Comparison of ENCODE assay signal across 24 cellular contexts in the genomic region with DNA sequence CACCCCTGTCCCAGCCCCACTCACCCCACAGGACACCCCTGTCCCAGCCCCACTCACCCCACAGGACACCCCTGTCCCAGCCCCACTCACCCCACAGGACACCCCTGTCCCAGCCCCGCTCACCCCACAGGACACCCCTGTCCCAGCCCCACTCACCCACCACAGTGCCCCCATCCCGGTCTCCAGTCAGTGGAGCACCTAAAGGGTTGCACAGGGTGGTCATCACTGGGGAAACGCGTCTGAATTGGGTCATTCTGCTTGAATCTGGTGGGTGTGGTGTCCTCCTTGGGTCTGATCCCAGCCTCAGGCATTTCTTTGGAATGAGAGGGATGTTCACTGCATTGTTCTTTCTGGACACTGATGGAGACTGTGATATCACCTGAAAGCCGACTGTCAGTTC.
DNase-seq lines count a peak whose midpoint lies in the region; ATAC-seq, FAIRE-seq and TF ChIP-seq lines count a peak whose summit lies in the region.
"Had no signal": no experiment of that assay in that cellular context is flagged by ENCODE, and none has a peak within 500 bp of the region (broad histone marks: within the 10 kb centered on the region; RNA-seq: fewer than 3 reads in every experiment).

No MANE protein-coding gene starts in this region.

- no peak overlapping the region for H3K14ac ChIP-seq in H1 (ENCODE audit: insufficient read length)

- H3K23ac ChIP-seq in H1 (ENCODE audit: insufficient read length): no peak overlapping the region

- H3K27ac Mint-ChIP-seq in activated CD4-positive, alpha-beta memory T cell treated with anti-CD3 and anti-CD28 coated beads, Interleukin-2, amount 10 ng/mL, durations not matched to agents 7 days and 5 days: no peak overlapping the region
- no peak overlapping the region for H3K27ac Mint-ChIP-seq in activated CD4-positive, alpha-beta memory T cell treated with anti-CD3 and anti-CD28 coated beads for 36 hours
- H3K27ac Mint-ChIP-seq in natural killer cell treated with Interleukin-12 subunit alpha and Interleukin-12 subunit beta and Interleukin-15 and Interleukin-18, amount 100 ng/mL, for 72 hours: no peak overlapping the region
- H3K27ac Mint-ChIP-seq: CD4-positive, alpha-beta T cell; CD8-positive, alpha-beta memory T cell had no signal

- TF ChIP-seq POLR2A in H1 (IDR thresholded peaks at IDR 0.05; ENCODE audit: control extremely low read depth in 1 of 2, low read depth in 2 of 2, low read length in 2 of 2): no peak

- H3K23me2 ChIP-seq in H1 (ENCODE audit: low read depth, low read length): no peaks in the 10 kb centered on the region

- H2BK12ac ChIP-seq in H1 (ENCODE audit: low read depth, low read length): no peak overlapping the region

- no peak overlapping the region for H2BK5ac ChIP-seq in H1 (ENCODE audit: low read depth, low read length)

- TF ChIP-seq RAD21 in H1 (IDR thresholded peaks at IDR 0.05 in 1 of 2, conservative IDR thresholded peaks at IDR 0.05 in 1 of 2; ENCODE audit: low read depth in 2 of 2, low read length in 2 of 2): no peak

- no peak overlapping the region for H3K4me3 ChIP-seq in RWPE2 (ENCODE audit: severe bottlenecking)
- H3K4me3 ChIP-seq in H1 (ENCODE audit: extremely low read depth in 1 of 4, insufficient read depth in 2 of 4, low read depth in 3 of 4, low read length in 4 of 4): no peak overlapping the region
- H3K4me3 ChIP-seq: A549; BLaER1 treated with 17β-estradiol and CSF1 and Interleukin-3, amounts not matched to agents 10 nM and 100 nM; GM23248 had no signal

- H3K4ac ChIP-seq in H1 (replicated peaks; ENCODE audit: insufficient read length, low read depth, low read length): no peak overlapping the region

- no peak overlapping the region for H2BK20ac ChIP-seq in H1 (ENCODE audit: low read length)

- peak; percentile 5 for DNase-seq in activated CD4-positive, alpha-beta memory T cell treated with anti-CD3 and anti-CD28 coated beads, Interleukin-2, amount 10 ng/mL, durations not matched to agents 7 days and 5 days
- no peak for DNase-seq in activated CD4-positive, alpha-beta memory T cell treated with anti-CD3 and anti-CD28 coated beads for 36 hours
- peak; percentile 37 for DNase-seq in RWPE2 (ENCODE audit: low spot score)
- no peak for DNase-seq in H1 (ENCODE audit: low read depth in 1 of 2, low spot score in 2 of 2)
- DNase-seq in mesenteric fat pad (ENCODE audit: low spot score): peak; percentile 51
- DNase-seq in D341Med (ENCODE audit: low spot score): no peak
- no peak for DNase-seq in natural killer cell treated with Interleukin-12 subunit alpha and Interleukin-12 subunit beta and Interleukin-15 and Interleukin-18, amount 100 ng/mL, for 72 hours (ENCODE audit: low spot score)
- DNase-seq in substantia nigra (lab: John Stamatoyannopoulos, UW): no peak
- DNase-seq: 8988T; ACHN; AML-193; BE2C; CD4-positive, alpha-beta T cell; CD8-positive, alpha-beta memory T cell; DMS153; DND-41; GM23248; H9 had no signal

- H3K36me3 Mint-ChIP-seq in activated CD4-positive, alpha-beta memory T cell treated with anti-CD3 and anti-CD28 coated beads, Interleukin-2, amount 10 ng/mL, durations not matched to agents 7 days and 5 days (ENCODE audit: low read depth): no peaks in the 10 kb centered on the region
- H3K36me3 Mint-ChIP-seq in activated CD4-positive, alpha-beta memory T cell treated with anti-CD3 and anti-CD28 coated beads for 36 hours: peaks cover 2% of the 10 kb centered on the region
- no peaks in the 10 kb centered on the region for H3K36me3 Mint-ChIP-seq in natural killer cell treated with Interleukin-12 subunit alpha and Interleukin-12 subunit beta and Interleukin-15 and Interleukin-18, amount 100 ng/mL, for 72 hours
- H3K36me3 Mint-ChIP-seq: CD14-positive monocyte; CD8-positive, alpha-beta memory T cell had no signal

- no peak overlapping the region for H4K91ac ChIP-seq in H1 (replicated peaks; ENCODE audit: insufficient read length, low read length)

- ATAC-seq in RWPE2 (ENCODE audit: low read depth): no peak
- ATAC-seq in natural killer cell treated with Interleukin-12 subunit alpha and Interleukin-12 subunit beta and Interleukin-15 and Interleukin-18, amount 100 ng/mL, for 72 hours: no peak
- ATAC-seq: A549, HCT116 had no signal

- H3K4me1 ChIP-seq in RWPE2 (ENCODE audit: insufficient read depth, poor library complexity, severe bottlenecking): no peaks in the 10 kb centered on the region
- H3K4me1 ChIP-seq in H1 (replicated peaks in 1 of 4; ENCODE audit: control insufficient read depth in 3 of 4, insufficient read depth in 4 of 4, low read length in 3 of 4): peaks cover 0 to 4% (median 0%) of the 10 kb centered on the region in 4 experiments; a peak in 2 of 7 replicates
- H3K4me1 ChIP-seq: A549, BE2C had no signal

- H2AK5ac ChIP-seq in H1 (ENCODE audit: low read depth, low read length): no peak overlapping the region

- no peaks in the 10 kb centered on the region for H3K27me3 ChIP-seq in RWPE2 (ENCODE audit: insufficient read depth, poor library complexity, severe bottlenecking)
- H3K27me3 ChIP-seq in H1 (replicated peaks in 1 of 4; ENCODE audit: control insufficient read depth in 3 of 4, extremely low read depth in 1 of 4, insufficient read depth in 3 of 4, low read length in 3 of 4): no peaks in the 10 kb centered on the region
- H3K27me3 ChIP-seq: BE2C; BLaER1 treated with 17β-estradiol and CSF1 and Interleukin-3, amounts not matched to agents 10 nM and 100 nM had no signal

- WGBS in H1 (ENCODE audit: extremely low coverage in 1 of 2, insufficient coverage in 1 of 2, insufficient read length in 1 of 2, insufficient replicate concordance in 2 of 2, low coverage in 1 of 2, low lambda C conversion rate in 2 of 2, missing lambda C conversion rate in 1 of 2), 2 experiments: 87% methylated on average over 4 of the region's 5 CpGs; no CpG with 5 or more reads in 1 of the 2 experiments

- intact Hi-C loops in activated CD4-positive, alpha-beta memory T cell treated with anti-CD3 and anti-CD28 coated beads for 36 hours (cut with micrococcal nuclease): no loop called here

- H3K56ac ChIP-seq in H1 (replicated peaks; ENCODE audit: insufficient read length, low read depth, low read length): no peak overlapping the region

- H2BK15ac ChIP-seq in H1 (ENCODE audit: low read length): no peak overlapping the region

- H3K79me2 ChIP-seq in H1 (ENCODE audit: control insufficient read depth in 1 of 2, insufficient read depth in 2 of 2, low read length in 2 of 2): no peaks in the 10 kb centered on the region

- no peaks in the 10 kb centered on the region for H3K27me3 Mint-ChIP-seq in activated CD4-positive, alpha-beta memory T cell treated with anti-CD3 and anti-CD28 coated beads, Interleukin-2, amount 10 ng/mL, durations not matched to agents 7 days and 5 days
- H3K27me3 Mint-ChIP-seq in activated CD4-positive, alpha-beta memory T cell treated with anti-CD3 and anti-CD28 coated beads for 36 hours: no peaks in the 10 kb centered on the region
- peaks cover 12 to 25% of the 10 kb centered on the region in 2 donors for H3K27me3 Mint-ChIP-seq in natural killer cell treated with Interleukin-12 subunit alpha and Interleukin-12 subunit beta and Interleukin-15 and Interleukin-18, amount 100 ng/mL, for 72 hours
- H3K27me3 Mint-ChIP-seq: CD4-positive, alpha-beta T cell had no signal

- H3K4me1 Mint-ChIP-seq in activated CD4-positive, alpha-beta memory T cell treated with anti-CD3 and anti-CD28 coated beads, Interleukin-2, amount 10 ng/mL, durations not matched to agents 7 days and 5 days: no peaks in the 10 kb centered on the region
- H3K4me1 Mint-ChIP-seq in activated CD4-positive, alpha-beta memory T cell treated with anti-CD3 and anti-CD28 coated beads for 36 hours (ENCODE audit: low read depth): peaks cover 3% of the 10 kb centered on the region
- H3K4me1 Mint-ChIP-seq in natural killer cell treated with Interleukin-12 subunit alpha and Interleukin-12 subunit beta and Interleukin-15 and Interleukin-18, amount 100 ng/mL, for 72 hours (ENCODE audit: low read depth in 2 of 2): peaks cover 3 to 6% of the 10 kb centered on the region in 2 donors
- H3K4me1 Mint-ChIP-seq: CD14-positive monocyte; CD8-positive, alpha-beta memory T cell had no signal

- POLR2A ChIA-PET in activated CD4-positive, alpha-beta memory T cell treated with anti-CD3 and anti-CD28 coated beads, Interleukin-2, amount 10 ng/mL, durations not matched to agents 7 days and 5 days (lab: Charles Lee): no interaction called here
- POLR2A ChIA-PET in activated CD4-positive, alpha-beta memory T cell treated with anti-CD3 and anti-CD28 coated beads for 36 hours (lab: Charles Lee): no interaction called here
- POLR2A ChIA-PET in H1 (lab: Charles Lee; ENCODE audit: partially characterized antibody): no interaction called here

- no peak for TF ChIP-seq EP300 in H1 (IDR thresholded peaks at IDR 0.05; ENCODE audit: borderline replicate concordance in 1 of 2, low read depth in 2 of 2, low read length in 2 of 2)

- H3K9ac ChIP-seq in H1 (replicated peaks in 1 of 4; ENCODE audit: extremely low read depth in 1 of 4, low read depth in 3 of 4, low read length in 3 of 4): no peak overlapping the region
- H3K9ac ChIP-seq: BLaER1 treated with 17β-estradiol and CSF1 and Interleukin-3, amounts not matched to agents 10 nM and 100 nM; GM23248 had no signal

- H3K9me3 ChIP-seq in RWPE2 (ENCODE audit: severe bottlenecking) (peaks cover 2% of the 10 kb centered on the region), H1 (ENCODE audit: insufficient read depth in 2 of 2, low read depth in 1 of 2, low read length in 1 of 2) (no peaks in the 10 kb centered on the region)
- H3K9me3 ChIP-seq: BE2C had no signal

- peaks cover 3% of the 10 kb centered on the region for H3K9me3 Mint-ChIP-seq in activated CD4-positive, alpha-beta memory T cell treated with anti-CD3 and anti-CD28 coated beads, Interleukin-2, amount 10 ng/mL, durations not matched to agents 7 days and 5 days
- H3K9me3 Mint-ChIP-seq in activated CD4-positive, alpha-beta memory T cell treated with anti-CD3 and anti-CD28 coated beads for 36 hours: peaks cover 17% of the 10 kb centered on the region
- peaks cover 3% of the 10 kb centered on the region for H3K9me3 Mint-ChIP-seq in natural killer cell treated with Interleukin-12 subunit alpha and Interleukin-12 subunit beta and Interleukin-15 and Interleukin-18, amount 100 ng/mL, for 72 hours

- H3K27ac ChIP-seq in RWPE2 (ENCODE audit: poor library complexity, severe bottlenecking) (no peak overlapping the region), H1 (ENCODE audit: low read depth, low read length) (no peak overlapping the region), substantia nigra (ENCODE audit: low read depth, low read length, poor library complexity, severe bottlenecking) (no peak overlapping the region)
- H3K27ac ChIP-seq: A549; BLaER1 treated with 17β-estradiol and CSF1 and Interleukin-3, amounts not matched to agents 10 nM and 100 nM; GM23248 had no signal

- H4K5ac ChIP-seq in H1 (ENCODE audit: insufficient read length, low read depth, low read length): no peak overlapping the region

- no peak for TF ChIP-seq CTCF in RWPE2 (IDR thresholded peaks at IDR 0.05; ENCODE audit: poor library complexity, severe bottlenecking)
- no peak for TF ChIP-seq CTCF in H1 (IDR thresholded peaks at IDR 0.05; ENCODE audit: control extremely low read depth in 1 of 3, insufficient read depth in 1 of 3, low read depth in 1 of 3, low read length in 3 of 3)

- no peak overlapping the region for H2AFZ ChIP-seq in H1 (ENCODE audit: low read length)
- H2AFZ ChIP-seq: GM23248 had no signal

- H3K4me2 ChIP-seq in H1 (ENCODE audit: insufficient read depth in 1 of 2, low read depth in 2 of 2, low read length in 2 of 2): no peak overlapping the region
- H3K4me2 ChIP-seq: A549; BLaER1 treated with 17β-estradiol and CSF1 and Interleukin-3, amounts not matched to agents 10 nM and 100 nM had no signal

- no peaks in the 10 kb centered on the region for H3K79me1 ChIP-seq in H1 (ENCODE audit: low read depth, low read length)

- no peak for FAIRE-seq in H1 (lab: Jason Lieb, UNC)
- FAIRE-seq: A549, G401.6, GM12892 had no signal

- H4K20me1 ChIP-seq in H1 (replicated peaks in 1 of 2; ENCODE audit: control insufficient read depth in 1 of 2, insufficient read depth in 2 of 2, low read length in 2 of 2): no peaks in the 10 kb centered on the region
- H4K20me1 ChIP-seq: BLaER1 treated with 17β-estradiol and CSF1 and Interleukin-3, amounts not matched to agents 10 nM and 100 nM had no signal

- CTCF ChIA-PET in activated CD4-positive, alpha-beta memory T cell treated with anti-CD3 and anti-CD28 coated beads, Interleukin-2, amount 10 ng/mL, durations not matched to agents 7 days and 5 days (lab: Charles Lee): no interaction called here
- CTCF ChIA-PET in activated CD4-positive, alpha-beta memory T cell treated with anti-CD3 and anti-CD28 coated beads for 36 hours (lab: Charles Lee): no interaction called here
- CTCF ChIA-PET in H1 (lab: Charles Lee; ENCODE audit: partially characterized antibody): no interaction called here

- H3K36me3 ChIP-seq in RWPE2 (ENCODE audit: low read depth): no peaks in the 10 kb centered on the region
- no peaks in the 10 kb centered on the region for H3K36me3 ChIP-seq in H1 (ENCODE audit: control insufficient read depth in 2 of 4, insufficient read depth in 4 of 4, low read length in 3 of 4)
- H3K36me3 ChIP-seq: BE2C had no signal

- H4K8ac ChIP-seq in H1 (ENCODE audit: extremely low read depth, insufficient read depth, low read length): 0 out of 2 replicates have a peak overlapping the region, but pooled peaks have one; percentile 16

- H3K4me3 Mint-ChIP-seq in activated CD4-positive, alpha-beta memory T cell treated with anti-CD3 and anti-CD28 coated beads, Interleukin-2, amount 10 ng/mL, durations not matched to agents 7 days and 5 days: no peak overlapping the region
- no peak overlapping the region for H3K4me3 Mint-ChIP-seq in activated CD4-positive, alpha-beta memory T cell treated with anti-CD3 and anti-CD28 coated beads for 36 hours
- no peak overlapping the region for H3K4me3 Mint-ChIP-seq in natural killer cell treated with Interleukin-12 subunit alpha and Interleukin-12 subunit beta and Interleukin-15 and Interleukin-18, amount 100 ng/mL, for 72 hours
- H3K4me3 Mint-ChIP-seq: CD14-positive monocyte; CD4-positive, alpha-beta T cell; CD8-positive, alpha-beta memory T cell; H9 had no signal

- H2BK120ac ChIP-seq in H1 (replicated peaks; ENCODE audit: low read depth, low read length): no peak overlapping the region

- no peak overlapping the region for H3K18ac ChIP-seq in H1 (ENCODE audit: extremely low read depth, low read length)

Comparison
In these comparisons a context has a peak if more than half of its experiments do, and no peak if none do; other contexts are left out.
1. DNase-seq: peak in activated CD4-positive, alpha-beta memory T cell treated with anti-CD3 and anti-CD28 coated beads, Interleukin-2, amount 10 ng/mL, durations not matched to agents 7 days and 5 days (single experiment), RWPE2 (single experiment) and mesenteric fat pad (single experiment); none in activated CD4-positive, alpha-beta memory T cell treated with anti-CD3 and anti-CD28 coated beads for 36 hours (single experiment), H1 (0 of 2), D341Med (single experiment), natural killer cell treated with Interleukin-12 subunit alpha and Interleukin-12 subunit beta and Interleukin-15 and Interleukin-18, amount 100 ng/mL, for 72 hours (single experiment) and substantia nigra (0 of 49).